Comparison of ENCODE assay signal across 11 cellular contexts in the genomic region with DNA sequence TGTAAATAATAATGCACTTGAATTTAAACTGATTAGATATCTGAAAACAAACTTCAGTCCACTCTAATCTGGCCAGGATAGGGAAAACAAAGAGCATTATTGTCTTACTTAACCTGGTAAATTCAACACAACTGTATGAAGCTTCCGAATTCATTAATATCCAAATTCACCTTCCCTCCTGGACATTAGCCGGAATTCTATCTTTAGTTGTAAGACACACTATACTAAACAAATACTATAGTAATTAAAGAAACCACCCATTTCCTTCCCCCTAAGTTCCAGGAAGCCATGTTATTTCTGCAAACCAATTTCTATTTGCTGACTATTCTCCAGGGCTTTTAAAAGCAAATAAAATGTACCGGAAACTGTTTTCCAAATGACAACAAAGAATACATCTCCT.
A peak's percentile ranks its signal among the peaks of the same experiment; 100 is the strongest.
DNase-seq lines count a peak whose midpoint lies in the region; ATAC-seq and TF ChIP-seq lines count a peak whose summit lies in the region.
"Had no signal": no experiment of that assay in that cellular context is flagged by ENCODE, and none has a peak within 500 bp of the region (broad histone marks: within the 10 kb centered on the region; RNA-seq: fewer than 3 reads in every experiment).

No MANE protein-coding gene starts in this region.

- POLR2A ChIA-PET in activated CD8-positive, alpha-beta T cell treated with anti-CD3 and anti-CD28 coated beads for 36 hours (lab: Charles Lee): no interaction called here

- peak overlapping the region; percentile 44 for H3K4me3 Mint-ChIP-seq in T-helper 1 cell treated with Interleukin-12 subunit alpha and Interleukin-12 subunit beta and Interleukin-4 antibody, amounts not matched to agents 30 μg/mL and 1 μg/mL, for 36 hours
- no peak overlapping the region for H3K4me3 Mint-ChIP-seq in activated CD8-positive, alpha-beta T cell treated with anti-CD3 and anti-CD28 coated beads for 36 hours
- peak overlapping the region; percentile 82 for H3K4me3 Mint-ChIP-seq in natural killer cell treated with Interleukin-12 subunit alpha and Interleukin-12 subunit beta and Interleukin-15 and Interleukin-18, amount 100 ng/mL, for 72 hours
- H3K4me3 Mint-ChIP-seq: neural crest cell had no signal

- intact Hi-C loops in activated CD8-positive, alpha-beta T cell treated with anti-CD3 and anti-CD28 coated beads for 36 hours (cut with micrococcal nuclease): loop anchor here (5.0 kb wide), 1 partner anchor 157 kb away; the partner anchor contains the start of gene RAP1B

- no peak for TF ChIP-seq CTCF in activated CD8-positive, alpha-beta T cell treated with anti-CD3 and anti-CD28 coated beads for 36 hours (IDR thresholded peaks at IDR 0.05)

- CTCF ChIA-PET in activated CD8-positive, alpha-beta T cell treated with anti-CD3 and anti-CD28 coated beads for 36 hours (lab: Charles Lee): interaction anchor here (0.9 kb wide), 1 partner anchor 414 kb away, joined by 3 read pairs; no protein-coding TSS in a partner anchor

- no peak for ATAC-seq in activated CD8-positive, alpha-beta T cell treated with anti-CD3 and anti-CD28 coated beads for 36 hours
- no peak for ATAC-seq in natural killer cell treated with Interleukin-12 subunit alpha and Interleukin-12 subunit beta and Interleukin-15 and Interleukin-18, amount 100 ng/mL, for 72 hours
- ATAC-seq in GM21447 (IDR thresholded peaks at IDR 0.05; ENCODE audit: unreplicated experiment): no peak

- H3K27me3 Mint-ChIP-seq in T-helper 1 cell treated with Interleukin-12 subunit alpha and Interleukin-12 subunit beta and Interleukin-4 antibody, amounts not matched to agents 30 μg/mL and 1 μg/mL, for 36 hours (ENCODE audit: low read depth): no peaks in the 10 kb centered on the region
- H3K27me3 Mint-ChIP-seq in activated CD8-positive, alpha-beta T cell treated with anti-CD3 and anti-CD28 coated beads for 36 hours: no peaks in the 10 kb centered on the region
- H3K27me3 Mint-ChIP-seq in natural killer cell treated with Interleukin-12 subunit alpha and Interleukin-12 subunit beta and Interleukin-15 and Interleukin-18, amount 100 ng/mL, for 72 hours: no peaks in the 10 kb centered on the region

- peak overlapping the region; percentile 31 for H3K27ac Mint-ChIP-seq in T-helper 1 cell treated with Interleukin-12 subunit alpha and Interleukin-12 subunit beta and Interleukin-4 antibody, amounts not matched to agents 30 μg/mL and 1 μg/mL, for 36 hours
- H3K27ac Mint-ChIP-seq in activated CD8-positive, alpha-beta T cell treated with anti-CD3 and anti-CD28 coated beads for 36 hours: peak overlapping the region; percentile 71
- peak overlapping the region; percentile 89 to 96 for H3K27ac Mint-ChIP-seq in natural killer cell treated with Interleukin-12 subunit alpha and Interleukin-12 subunit beta and Interleukin-15 and Interleukin-18, amount 100 ng/mL, for 72 hours

- H3K36me3 Mint-ChIP-seq in T-helper 1 cell treated with Interleukin-12 subunit alpha and Interleukin-12 subunit beta and Interleukin-4 antibody, amounts not matched to agents 30 μg/mL and 1 μg/mL, for 36 hours (ENCODE audit: low read depth): peaks cover 7% of the 10 kb centered on the region
- H3K36me3 Mint-ChIP-seq in activated CD8-positive, alpha-beta T cell treated with anti-CD3 and anti-CD28 coated beads for 36 hours (ENCODE audit: low read depth): peaks cover 2% of the 10 kb centered on the region
- peaks cover 11% of the 10 kb centered on the region for H3K36me3 Mint-ChIP-seq in natural killer cell treated with Interleukin-12 subunit alpha and Interleukin-12 subunit beta and Interleukin-15 and Interleukin-18, amount 100 ng/mL, for 72 hours

- H3K9me3 Mint-ChIP-seq in T-helper 1 cell treated with Interleukin-12 subunit alpha and Interleukin-12 subunit beta and Interleukin-4 antibody, amounts not matched to agents 30 μg/mL and 1 μg/mL, for 36 hours: no peaks in the 10 kb centered on the region
- peaks cover 5% of the 10 kb centered on the region for H3K9me3 Mint-ChIP-seq in activated CD8-positive, alpha-beta T cell treated with anti-CD3 and anti-CD28 coated beads for 36 hours
- peaks cover 8% of the 10 kb centered on the region for H3K9me3 Mint-ChIP-seq in natural killer cell treated with Interleukin-12 subunit alpha and Interleukin-12 subunit beta and Interleukin-15 and Interleukin-18, amount 100 ng/mL, for 72 hours

- H3K4me1 Mint-ChIP-seq in T-helper 1 cell treated with Interleukin-12 subunit alpha and Interleukin-12 subunit beta and Interleukin-4 antibody, amounts not matched to agents 30 μg/mL and 1 μg/mL, for 36 hours (ENCODE audit: low read depth): peaks cover 71% of the 10 kb centered on the region
- peaks cover 71% of the 10 kb centered on the region for H3K4me1 Mint-ChIP-seq in activated CD8-positive, alpha-beta T cell treated with anti-CD3 and anti-CD28 coated beads for 36 hours (ENCODE audit: low read depth)
- peaks cover 71 to 89% of the 10 kb centered on the region in 2 donors for H3K4me1 Mint-ChIP-seq in natural killer cell treated with Interleukin-12 subunit alpha and Interleukin-12 subunit beta and Interleukin-15 and Interleukin-18, amount 100 ng/mL, for 72 hours (ENCODE audit: low read depth in 2 of 2)

- no peak for DNase-seq in T-helper 1 cell
- peak; percentile 30 for DNase-seq in NCI-H1436 (lab: John Stamatoyannopoulos, UW)
- DNase-seq in activated CD8-positive, alpha-beta T cell treated with anti-CD3 and anti-CD28 coated beads for 36 hours: no peak
- no peak for DNase-seq in natural killer cell treated with Interleukin-12 subunit alpha and Interleukin-12 subunit beta and Interleukin-15 and Interleukin-18, amount 100 ng/mL, for 72 hours (ENCODE audit: low spot score)
- DNase-seq in mucosa of gallbladder (ENCODE audit: low spot score): no peak
- DNase-seq in NCI-H82 (lab: John Stamatoyannopoulos, UW): no peak
- DNase-seq: MG63, T1000 had no signal

Comparison
In these comparisons a context has a peak if more than half of its experiments do, and no peak if none do; other contexts are left out.
1. H3K27ac Mint-ChIP-seq: peak in every context shown above with its lines; median percentile 92 in natural killer cell treated with Interleukin-12 subunit alpha and Interleukin-12 subunit beta and Interleukin-15 and Interleukin-18, amount 100 ng/mL, for 72 hours; 71 in activated CD8-positive, alpha-beta T cell treated with anti-CD3 and anti-CD28 coated beads for 36 hours; 31 in T-helper 1 cell treated with Interleukin-12 subunit alpha and Interleukin-12 subunit beta and Interleukin-4 antibody, amounts not matched to agents 30 μg/mL and 1 μg/mL, for 36 hours.